Comparison of ENCODE assay signal across 26 cellular contexts in the genomic region with DNA sequence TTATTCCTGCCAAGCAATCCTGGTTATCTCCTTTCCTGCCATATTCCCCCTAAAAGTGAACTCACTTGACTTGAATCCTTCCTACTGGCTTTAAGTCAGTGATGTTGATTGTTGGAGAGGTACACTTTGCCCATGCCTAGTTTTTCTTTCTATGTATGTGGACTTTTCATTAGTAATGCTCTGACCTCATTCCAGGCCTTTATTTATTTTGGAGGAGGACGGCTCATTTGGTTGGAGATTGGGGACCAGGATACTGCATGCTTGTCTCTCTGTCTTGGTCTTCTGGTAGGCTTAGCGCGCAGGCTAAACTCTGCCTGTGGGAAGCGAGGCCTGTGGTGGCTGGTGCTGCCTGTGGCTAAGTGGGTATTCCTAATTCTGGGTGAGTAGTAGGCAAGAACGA. TPM values are rescaled to one million over a fixed set of nuclear protein-coding genes. Genes with fewer than 3 reads are reported as not detected.
A peak's percentile ranks its signal among the peaks of the same experiment; 100 is the strongest.
DNase-seq lines count a peak whose midpoint lies in the region; ATAC-seq and TF ChIP-seq lines count a peak whose summit lies in the region.
"Had no signal": no experiment of that assay in that cellular context is flagged by ENCODE, and none has a peak within 500 bp of the region (broad histone marks: within the 10 kb centered on the region; RNA-seq: fewer than 3 reads in every experiment).

No MANE protein-coding gene starts in this region.

- H3K27me3 Mint-ChIP-seq in IgD-negative memory B cell (no peaks in the 10 kb centered on the region), naive B cell (no peaks in the 10 kb centered on the region), endodermal cell (ENCODE audit: insufficient read depth) (no peaks in the 10 kb centered on the region)

- no peaks in the 10 kb centered on the region for H3K9me3 ChIP-seq in endodermal cell (ENCODE audit: control insufficient read depth, low read length)
- H3K9me3 ChIP-seq: BE2C, Peyer's patch had no signal

- H3K9me3 Mint-ChIP-seq in IgD-negative memory B cell, result no peaks in the 10 kb centered on the region
- peaks cover 0 to 7% (median 0%) of the 10 kb centered on the region in 7 donors for H3K9me3 Mint-ChIP-seq in naive B cell
- H3K9me3 Mint-ChIP-seq in endodermal cell, result no peaks in the 10 kb centered on the region
- H3K9me3 Mint-ChIP-seq: CD8-positive, alpha-beta memory T cell had no signal

- H3K36me3 Mint-ChIP-seq in IgD-negative memory B cell, result peaks cover 3% of the 10 kb centered on the region
- peaks cover 0 to 9% of the 10 kb centered on the region in 2 donors for H3K36me3 Mint-ChIP-seq in naive B cell
- no peaks in the 10 kb centered on the region for H3K36me3 Mint-ChIP-seq in endodermal cell (ENCODE audit: low read depth)
- H3K36me3 Mint-ChIP-seq: CD14-positive monocyte; CD8-positive, alpha-beta memory T cell had no signal

- peak overlapping the region in 2 of 3 donors; percentile 1 to 57 for H3K27ac Mint-ChIP-seq in IgD-negative memory B cell
- H3K27ac Mint-ChIP-seq in naive B cell, result peak overlapping the region in 4 of 6 donors; percentile 25 to 88 (median 74)
- H3K27ac Mint-ChIP-seq in endodermal cell, result no peak overlapping the region

- no peak for TF ChIP-seq CTCF in astrocyte of the spinal cord (IDR thresholded peaks at IDR 0.05; ENCODE audit: low read depth, low read length)
- TF ChIP-seq CTCF in endodermal cell (conservative IDR thresholded peaks at IDR 0.05), result no peak
- TF ChIP-seq CTCF in GM10266 (IDR thresholded peaks at IDR 0.05; ENCODE audit: control insufficient read depth, insufficient read depth, low read depth, missing control alignments), result no peak

- H3K4me1 Mint-ChIP-seq in IgD-negative memory B cell, result peaks cover 25 to 36% (median 27%) of the 10 kb centered on the region in 3 donors
- peaks cover 41 to 65% (median 50%) of the 10 kb centered on the region in 3 donors for H3K4me1 Mint-ChIP-seq in naive B cell
- peaks cover 18% of the 10 kb centered on the region for H3K4me1 Mint-ChIP-seq in endodermal cell
- H3K4me1 Mint-ChIP-seq: CD8-positive, alpha-beta memory T cell had no signal

- H3K36me3 ChIP-seq in endodermal cell (ENCODE audit: control insufficient read depth, insufficient read depth, low read length), result no peaks in the 10 kb centered on the region
- H3K36me3 ChIP-seq: BE2C, Peyer's patch had no signal

- H3K9ac ChIP-seq in endodermal cell (ENCODE audit: extremely low read depth, low read length, poor library complexity, severe bottlenecking), result no peak overlapping the region
- H3K9ac ChIP-seq: KMS-11 had no signal

- in situ Hi-C loops in astrocyte of the spinal cord (cut with HindIII; ENCODE audit: low sequenced_read_pairs), result no loop called here

- 89 to 100% methylated on average over 1 to 5 of the region's 5 CpGs for WGBS in endodermal cell (ENCODE audit: insufficient coverage in 1 of 2, insufficient read length in 1 of 2), 2 experiments

- peak overlapping the region in 1 of 4 donors; percentile 18 for H3K4me3 Mint-ChIP-seq in IgD-negative memory B cell
- H3K4me3 Mint-ChIP-seq in naive B cell, result peak overlapping the region in 4 of 8 donors; percentile 9 to 49 (median 24)
- no peak overlapping the region for H3K4me3 Mint-ChIP-seq in endodermal cell
- H3K4me3 Mint-ChIP-seq: CD14-positive monocyte; CD8-positive, alpha-beta memory T cell had no signal

- peaks cover 8% of the 10 kb centered on the region for H3K4me1 ChIP-seq in endodermal cell (ENCODE audit: control insufficient read depth, insufficient read depth, low read length)
- H3K4me1 ChIP-seq: Peyer's patch had no signal

- ATAC-seq in naive B cell (ENCODE audit: low read depth in 2 of 2) (no peak), HG03469 (IDR thresholded peaks at IDR 0.05; ENCODE audit: unreplicated experiment) (no peak)

- H3K4me3 ChIP-seq in astrocyte of the spinal cord (ENCODE audit: low read depth, low read length) (no peak overlapping the region), endodermal cell (ENCODE audit: low read length) (no peak overlapping the region)
- H3K4me3 ChIP-seq: Peyer's patch, SK-N-MC had no signal

- no peaks in the 10 kb centered on the region for H3K27me3 ChIP-seq in endodermal cell (ENCODE audit: control insufficient read depth, insufficient read depth, low read length, poor library complexity, severe bottlenecking)
- H3K27me3 ChIP-seq: Peyer's patch had no signal

- DNase-seq in astrocyte of the spinal cord (ENCODE audit: low read depth, low spot score), result peak; percentile 20
- no peak for DNase-seq in naive B cell
- DNase-seq in endodermal cell, result no peak
- DNase-seq in GM10266 (ENCODE audit: extremely low spot score), result no peak
- DNase-seq in NCI-H2081 (lab: John Stamatoyannopoulos, UW), result no peak
- DNase-seq: BE2C; CD8-positive, alpha-beta memory T cell; DMS 273 treated with DMSO at 0.1 percent for 48 hours; DMS79; GF-D8; H7; NCI-H1048; NCI-H1417; NCI-H1694; NCI-H2029 treated with DMSO at 0.1 percent for 48 hours; NCI-H226; NCI-H510A; NCI-H69; Peyer's patch; SIG-M5; SW 1271 had no signal

- no peak overlapping the region for H3K27ac ChIP-seq in endodermal cell (ENCODE audit: low read depth, low read length)
- H3K27ac ChIP-seq: KMS-11, Peyer's patch, SK-N-MC had no signal

RNA-seq across cellular contexts. Expression of gene MTMR10, which starts 29.1 kb away (rescaled TPM):
- polyA plus RNA-seq in IgD-negative memory B cell (15.5 TPM), naive B cell (ENCODE audit: low read depth in 6 of 6) (10 to 100 TPM in 5 of 6 donors, 1 to 10 TPM in 1; 2.7 to 43.0 (median 17.1) TPM)
- 10 to 100 TPM; 12.4 to 16.2 TPM for total RNA-seq in endodermal cell
- polyA plus RNA-seq in endodermal cell (2013, experiment 1 of 2), result 11.9 TPM
- polyA plus RNA-seq in endodermal cell (2013, experiment 2 of 2), result 12.6 TPM
